ENCODE assay signal across 8 cellular contexts in the genomic region with DNA sequence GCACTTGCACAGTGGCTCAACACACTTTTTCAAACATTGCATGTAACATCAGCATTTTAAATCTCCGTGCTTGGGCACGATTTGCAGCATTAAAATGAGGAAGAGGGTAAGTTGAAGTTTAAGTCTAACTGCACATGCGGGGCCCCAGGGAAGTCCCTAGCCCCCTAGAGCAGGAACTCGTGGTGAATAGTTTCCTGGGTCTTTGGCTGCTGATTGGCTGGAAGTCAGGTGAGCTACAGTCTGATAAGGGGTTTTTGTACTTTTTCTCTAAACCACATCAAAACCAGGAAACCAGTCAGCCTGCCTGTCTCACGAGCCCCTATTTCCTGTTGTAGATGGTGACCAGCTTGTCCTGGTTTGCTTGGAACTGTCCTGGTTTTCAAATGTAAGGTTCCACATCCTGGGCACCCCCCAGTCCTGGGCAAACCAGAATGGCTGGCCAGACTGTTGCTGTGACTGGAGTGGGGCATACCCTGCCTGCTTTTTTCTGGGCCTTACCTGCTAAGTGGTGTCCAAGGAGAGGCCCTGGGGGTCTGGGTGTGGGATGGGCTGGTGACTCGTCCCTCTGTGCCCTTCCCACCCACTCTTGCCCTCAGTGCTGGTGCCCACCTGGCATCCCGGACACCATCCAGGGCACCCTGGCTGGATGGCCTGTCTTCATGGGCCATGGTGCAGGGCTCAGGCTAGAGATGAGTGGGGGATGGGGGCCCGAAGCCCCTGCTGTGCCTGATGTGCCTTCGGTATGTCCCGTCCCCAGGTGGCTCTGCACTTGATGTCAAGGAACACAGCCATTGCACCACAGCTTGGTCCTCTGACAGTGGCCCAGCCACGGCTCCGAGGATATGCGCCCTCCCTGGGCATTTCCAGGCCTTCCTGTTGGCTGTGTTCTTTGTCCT. TPM values are rescaled to one million over a fixed set of nuclear protein-coding genes. Genes with fewer than 3 reads are reported as not detected.
A peak's percentile ranks its signal among the peaks of the same experiment; 100 is the strongest.
DNase-seq lines count a peak whose midpoint lies in the region; ATAC-seq, FAIRE-seq and TF ChIP-seq lines count a peak whose summit lies in the region.

No MANE protein-coding gene starts in this region.

- TF ChIP-seq CTCF in transverse colon (IDR thresholded peaks at IDR 0.05) = no peak

- 72% methylated on average over 13 of the region's 13 CpGs; no CpG with 5 or more reads in 1 of the 2 donors for WGBS in transverse colon (ENCODE audit: low coverage in 1 of 2), 2 donors

- H3K9me3 Mint-ChIP-seq in activated T-helper 2 cell treated with anti-CD3 and anti-CD28 coated beads, Interferon-gamma antibody, Interleukin-2, Interleukin-4, amounts not matched to agents 10 μg/mL and 5 μg/mL and 100 μg/mL, durations not matched to agents 14 hours and 24 hours and 36 hours = peaks cover 21% of the 10 kb centered on the region

- DNase-seq in GM18507 (ENCODE audit: extremely low spot score, insufficient read length, low read depth) (peak; percentile 68), RPMI7951 (ENCODE audit: low read depth) (peak; percentile 13), mucosa of gallbladder (ENCODE audit: low spot score) (peak; percentile 24), transverse colon (peak; percentile 51), NCI-H128 (lab: John Stamatoyannopoulos, UW; ENCODE audit: unreplicated experiment) (no peak), glomerular visceral epithelial cell (ENCODE audit: extremely low spot score) (no peak)
- peak; percentile 84 for DNase-seq in activated T-helper 2 cell treated with anti-CD3 and anti-CD28 coated beads, Interferon-gamma antibody, Interleukin-2, Interleukin-4, amounts not matched to agents 10 μg/mL and 5 μg/mL and 100 μg/mL, durations not matched to agents 14 hours and 24 hours and 36 hours (ENCODE audit: low spot score)

- H3K27ac Mint-ChIP-seq in activated T-helper 2 cell treated with anti-CD3 and anti-CD28 coated beads, Interferon-gamma antibody, Interleukin-2, Interleukin-4, amounts not matched to agents 10 μg/mL and 5 μg/mL and 100 μg/mL, durations not matched to agents 14 hours and 24 hours and 36 hours = no peak overlapping the region

- H3K36me3 ChIP-seq in transverse colon = no peaks in the 10 kb centered on the region

- H3K27me3 Mint-ChIP-seq in activated T-helper 2 cell treated with anti-CD3 and anti-CD28 coated beads, Interferon-gamma antibody, Interleukin-2, Interleukin-4, amounts not matched to agents 10 μg/mL and 5 μg/mL and 100 μg/mL, durations not matched to agents 14 hours and 24 hours and 36 hours (ENCODE audit: low read depth) = no peaks in the 10 kb centered on the region

- H3K36me3 Mint-ChIP-seq in activated T-helper 2 cell treated with anti-CD3 and anti-CD28 coated beads, Interferon-gamma antibody, Interleukin-2, Interleukin-4, amounts not matched to agents 10 μg/mL and 5 μg/mL and 100 μg/mL, durations not matched to agents 14 hours and 24 hours and 36 hours (ENCODE audit: low read depth) = peaks cover 22% of the 10 kb centered on the region

- peaks cover 40% of the 10 kb centered on the region for H3K4me1 Mint-ChIP-seq in activated T-helper 2 cell treated with anti-CD3 and anti-CD28 coated beads, Interferon-gamma antibody, Interleukin-2, Interleukin-4, amounts not matched to agents 10 μg/mL and 5 μg/mL and 100 μg/mL, durations not matched to agents 14 hours and 24 hours and 36 hours (ENCODE audit: low read depth)

- no peak for TF ChIP-seq EP300 in transverse colon (IDR thresholded peaks at IDR 0.05; ENCODE audit: low read depth)

- ATAC-seq in HG02840 (IDR thresholded peaks at IDR 0.05; ENCODE audit: low FRiP score, unreplicated experiment) = peak; percentile 83

- FAIRE-seq in GM18507 (lab: Jason Lieb, UNC) = peak; percentile 94

- H3K27ac ChIP-seq in transverse colon = peak overlapping the region in 3 of 4 donors; percentile 38 to 57 (median 51)

- intact Hi-C loops in activated T-helper 2 cell treated with anti-CD3 and anti-CD28 coated beads, Interferon-gamma antibody, Interleukin-2, Interleukin-4, amounts not matched to agents 10 μg/mL and 5 μg/mL and 100 μg/mL, durations not matched to agents 14 hours and 24 hours and 36 hours (cut with micrococcal nuclease) = no loop called here
- intact Hi-C loops in transverse colon (cut with DNase I; ENCODE audit: low total_unique reads) = no loop called here

- TF ChIP-seq POLR2A in transverse colon (IDR thresholded peaks at IDR 0.05) = no peak

- in situ Hi-C loops in transverse colon (cut with MboI; ENCODE audit: low pct_ligation_motif_present in 1 of 4, low pct_unique_long_range_greater_than_20kb in 1 of 4, low sequenced_read_pairs in 3 of 4) = no loop called here

- H3K27me3 ChIP-seq in transverse colon = no peaks in the 10 kb centered on the region

- H3K4me1 ChIP-seq in transverse colon = peaks cover 0 to 5% (median 0%) of the 10 kb centered on the region in 4 donors

- no peaks in the 10 kb centered on the region for H3K9me3 ChIP-seq in transverse colon

- H3K4me3 Mint-ChIP-seq in activated T-helper 2 cell treated with anti-CD3 and anti-CD28 coated beads, Interferon-gamma antibody, Interleukin-2, Interleukin-4, amounts not matched to agents 10 μg/mL and 5 μg/mL and 100 μg/mL, durations not matched to agents 14 hours and 24 hours and 36 hours (ENCODE audit: low read depth) = peak overlapping the region; percentile 11

- no peak overlapping the region for H3K4me3 ChIP-seq in transverse colon

RNA-seq across cellular contexts. Expression of a gene that starts 31.8 kb away (rescaled TPM):
- total RNA-seq in RPMI7951 (2014; rRNA removed; shearing (Covaris generic)) = not detected in 2 replicates
- not detected in 2 replicates for total RNA-seq in activated T-helper 2 cell treated with anti-CD3 and anti-CD28 coated beads, Interferon-gamma antibody, Interleukin-2, Interleukin-4, amounts not matched to agents 10 μg/mL and 5 μg/mL and 100 μg/mL, durations not matched to agents 14 hours and 24 hours and 36 hours
- total RNA-seq in mucosa of gallbladder (not detected), transverse colon (not detected)

RNA-seq across cellular contexts. Expression of a gene that starts 35.1 kb away (rescaled TPM):
- not detected in 2 replicates for total RNA-seq in RPMI7951 (2014; rRNA removed; shearing (Covaris generic))
- not detected in 2 replicates for total RNA-seq in activated T-helper 2 cell treated with anti-CD3 and anti-CD28 coated beads, Interferon-gamma antibody, Interleukin-2, Interleukin-4, amounts not matched to agents 10 μg/mL and 5 μg/mL and 100 μg/mL, durations not matched to agents 14 hours and 24 hours and 36 hours
- 0.17 TPM for total RNA-seq in mucosa of gallbladder
- not detected for total RNA-seq in transverse colon

RNA-seq across cellular contexts. Expression of a gene that starts 59.0 kb away (rescaled TPM):
- not detected in 2 replicates for total RNA-seq in RPMI7951 (2014; rRNA removed; shearing (Covaris generic))
- not detected in 2 replicates for total RNA-seq in activated T-helper 2 cell treated with anti-CD3 and anti-CD28 coated beads, Interferon-gamma antibody, Interleukin-2, Interleukin-4, amounts not matched to agents 10 μg/mL and 5 μg/mL and 100 μg/mL, durations not matched to agents 14 hours and 24 hours and 36 hours
- total RNA-seq in mucosa of gallbladder (not detected), transverse colon (not detected)

Comparison
In these comparisons a context has a peak if more than half of its experiments do, and no peak if none do; other contexts are left out.
1. DNase-seq: peak in GM18507 (single experiment), RPMI7951 (single experiment), activated T-helper 2 cell treated with anti-CD3 and anti-CD28 coated beads, Interferon-gamma antibody, Interleukin-2, Interleukin-4, amounts not matched to agents 10 μg/mL and 5 μg/mL and 100 μg/mL, durations not matched to agents 14 hours and 24 hours and 36 hours (single experiment), mucosa of gallbladder (single experiment) and transverse colon (single experiment); none in NCI-H128 (single experiment) and glomerular visceral epithelial cell (single experiment).